34 cellular contexts compared by ENCODE assay signal in genomic region chr5:15346738-15347137, GRCh38.
"Had no signal": no experiment of that assay in that cellular context is flagged by ENCODE, and none has a peak within 500 bp of the region (broad histone marks: within the 10 kb centered on the region; RNA-seq: fewer than 3 reads in every experiment).

No MANE protein-coding gene starts in this region.

- H3K27ac ChIP-seq: adrenal gland, body of pancreas, brain microvascular endothelial cell, breast epithelium, VCaP had no signal

- H3K36me3 ChIP-seq: adrenal gland, brain microvascular endothelial cell, breast epithelium had no signal

- FAIRE-seq: astrocyte, TTC549 had no signal

- H3K4me3 ChIP-seq: adrenal gland, body of pancreas, breast epithelium had no signal

- ATAC-seq: activated CD8-positive, alpha-beta T cell treated with anti-CD3 and anti-CD28 coated beads for 36 hours; activated naive CD4-positive, alpha-beta T cell treated with anti-CD3 and anti-CD28 coated beads, Interleukin-2, amount 50 U/mL, for 72 hours; activated T-cell treated with anti-CD3 and anti-CD28 coated beads, Interleukin-2, amount 50 U/mL, for 4 hours; activated T-cell treated with anti-CD3 and anti-CD28 coated beads, Interleukin-2, amount 50 U/mL, for 72 hours; activated T-helper 17 cell treated with anti-CD3 and anti-CD28 coated beads, Interleukin-2, amount 50 U/mL, for 72 hours; body of pancreas had no signal

- H3K9me3 ChIP-seq: adrenal gland, body of pancreas, breast epithelium had no signal

- DNase-seq: activated B cell treated with CpG ODN at 0.5 μM for 24 hours; activated CD4-positive, alpha-beta memory T cell treated with anti-CD3 and anti-CD28 coated beads for 36 hours; activated CD4-positive, alpha-beta T cell treated with anti-CD3 and anti-CD28 coated beads for 4 hours; activated CD4-positive, alpha-beta T cell treated with anti-CD3 and anti-CD28 coated beads, Interleukin-2, amount 10 ng/mL, durations not matched to agents 24 days and 14 days; activated CD4-positive, alpha-beta T cell treated with anti-CD3 and anti-CD28 coated beads, Interleukin-2, amount 50 U/mL, for 1 hour; activated CD4-positive, alpha-beta T cell treated with anti-CD3 and anti-CD28 coated beads, Interleukin-2, amount 50 U/mL, for 4 hours; activated CD4-positive, CD25-positive, alpha-beta regulatory T cell treated with anti-CD3 and anti-CD28 coated beads, Interleukin-2, amount 50 U/mL, for 72 hours; activated CD8-positive, alpha-beta memory T cell treated with anti-CD3 and anti-CD28 coated beads, Interleukin-2, amount 50 U/mL, for 4 hours; activated CD8-positive, alpha-beta T cell treated with anti-CD3 and anti-CD28 coated beads for 36 hours; activated effector memory CD4-positive, alpha-beta T cell treated with anti-CD3 and anti-CD28 coated beads, Interleukin-2, amount 50 U/mL, for 16 hours; activated gamma-delta T cell treated with Interleukin-2 at 50 U/mL for 16 hours; activated naive CD4-positive, alpha-beta T cell; activated naive CD4-positive, alpha-beta T cell treated with anti-CD3 and anti-CD28 coated beads for 36 hours; activated naive CD4-positive, alpha-beta T cell treated with anti-CD3 and anti-CD28 coated beads, Interleukin-2, amount 50 U/mL, for 16 hours; activated naive CD8-positive, alpha-beta T cell treated with anti-CD3 and anti-CD28 coated beads for 36 hours; activated T-cell treated with anti-CD3 and anti-CD28 coated beads for 4 hours; activated T-cell treated with anti-CD3 and anti-CD28 coated beads, Interleukin-2, amount 50 U/mL, for 1 hour; activated T-cell treated with anti-CD3 and anti-CD28 coated beads, Interleukin-2, amount 50 U/mL, for 4 hours; activated T-cell treated with anti-CD3 and anti-CD28 coated beads, Interleukin-2, amount 50 U/mL, for 72 hours; adrenal gland; amniotic stem cell; aorta; body of pancreas; brain microvascular endothelial cell; central memory CD4-positive, alpha-beta T cell; T-helper 1 cell; T-helper 2 cell; T-helper 9 cell had no signal

- H3K4me1 ChIP-seq: adrenal gland, body of pancreas, breast epithelium had no signal

- H3K27me3 ChIP-seq: adrenal gland, body of pancreas, brain microvascular endothelial cell, breast epithelium had no signal
